17 cellular contexts compared by ENCODE assay signal in genomic region chr4:61431131-61431530, GRCh38.
DNase-seq lines count a peak whose midpoint lies in the region; ATAC-seq and TF ChIP-seq lines count a peak whose summit lies in the region.
"Had no signal": no experiment of that assay in that cellular context is flagged by ENCODE, and none has a peak within 500 bp of the region (broad histone marks: within the 10 kb centered on the region; RNA-seq: fewer than 3 reads in every experiment).

No MANE protein-coding gene starts in this region.

- H3K4me3 ChIP-seq in WERI-Rb-1 (ENCODE audit: low read depth, low read length): no peak overlapping the region
- H3K4me3 ChIP-seq: GM12878, GM23248 had no signal

- in situ Hi-C loops in G401 (cut with HindIII; ENCODE audit: low sequenced_read_pairs): no loop called here

- no peak for TF ChIP-seq CTCF in WERI-Rb-1 (IDR thresholded peaks at IDR 0.05; ENCODE audit: low read depth, low read length)
- TF ChIP-seq CTCF in glutamatergic neuron (IDR thresholded peaks at IDR 0.05; ENCODE audit: partially characterized antibody, unreplicated experiment): no peak

- DNase-seq in G401 (ENCODE audit: low spot score) (peak; percentile 62), NCI-H524 (lab: John Stamatoyannopoulos, UW) (peak; percentile 5 to 66), WERI-Rb-1 (peak; percentile 18), glutamatergic neuron (peak; percentile 71), kidney glomerular epithelial cell (lab: John Stamatoyannopoulos, UW) (no peak), NCI-H1436 (lab: John Stamatoyannopoulos, UW) (no peak)
- DNase-seq: Caco-2; CD4-positive, CD25-positive, alpha-beta regulatory T cell; CD8-positive, alpha-beta T cell; DMS153; DND-41; GDM1; GM23248; H9 had no signal

- peaks cover 21% of the 10 kb centered on the region for H3K9me3 Mint-ChIP-seq in glutamatergic neuron (ENCODE audit: unreplicated experiment)

- H3K36me3 ChIP-seq in WERI-Rb-1: no peaks in the 10 kb centered on the region

- H3K36me3 Mint-ChIP-seq in glutamatergic neuron (ENCODE audit: unreplicated experiment): peaks cover 4% of the 10 kb centered on the region
- H3K36me3 Mint-ChIP-seq: CD4-positive, CD25-positive, alpha-beta regulatory T cell; CD8-positive, alpha-beta T cell had no signal

- peak overlapping the region; percentile 53 for H3K4me3 Mint-ChIP-seq in glutamatergic neuron (ENCODE audit: unreplicated experiment)
- H3K4me3 Mint-ChIP-seq: CD4-positive, CD25-positive, alpha-beta regulatory T cell; CD8-positive, alpha-beta T cell; H9 had no signal

- peaks cover 4% of the 10 kb centered on the region for H3K27me3 Mint-ChIP-seq in glutamatergic neuron (ENCODE audit: unreplicated experiment)
- H3K27me3 Mint-ChIP-seq: CD4-positive, CD25-positive, alpha-beta regulatory T cell had no signal

- no peak overlapping the region for H3K27ac ChIP-seq in WERI-Rb-1
- H3K27ac ChIP-seq: GM23248 had no signal

- H3K4me1 Mint-ChIP-seq in glutamatergic neuron (ENCODE audit: low read depth, unreplicated experiment): peaks cover 32% of the 10 kb centered on the region
- H3K4me1 Mint-ChIP-seq: CD4-positive, CD25-positive, alpha-beta regulatory T cell; H9 had no signal

- no peaks in the 10 kb centered on the region for H3K27me3 ChIP-seq in WERI-Rb-1 (ENCODE audit: insufficient read depth, low read depth, severe bottlenecking)

- no peak for ATAC-seq in HG03139 (IDR thresholded peaks at IDR 0.05; ENCODE audit: unreplicated experiment)
- ATAC-seq: CD8-positive, alpha-beta T cell; GM12878; HCT116 had no signal

- peak overlapping the region; percentile 85 for H3K27ac Mint-ChIP-seq in glutamatergic neuron (ENCODE audit: unreplicated experiment)
- H3K27ac Mint-ChIP-seq: CD4-positive, CD25-positive, alpha-beta regulatory T cell; CD8-positive, alpha-beta T cell; H9 had no signal

- no peaks in the 10 kb centered on the region for H3K9me3 ChIP-seq in WERI-Rb-1 (ENCODE audit: severe bottlenecking)
- H3K9me3 ChIP-seq: Caco-2 had no signal

Comparison
In these comparisons a context has a peak if more than half of its experiments do, and no peak if none do; other contexts are left out.
1. DNase-seq: peak in G401 (single experiment), NCI-H524 (2 of 2), WERI-Rb-1 (single experiment) and glutamatergic neuron (single experiment); none in kidney glomerular epithelial cell (single experiment) and NCI-H1436 (single experiment).